9 cellular contexts compared by ENCODE assay signal in genomic region chr17:72119963-72120877, GRCh38. TPM values are rescaled to one million over a fixed set of nuclear protein-coding genes. Genes with fewer than 3 reads are reported as not detected.
DNase-seq lines count a peak whose midpoint lies in the region; ATAC-seq and TF ChIP-seq lines count a peak whose summit lies in the region.
"Had no signal": no experiment of that assay in that cellular context is flagged by ENCODE, and none has a peak within 500 bp of the region (broad histone marks: within the 10 kb centered on the region; RNA-seq: fewer than 3 reads in every experiment).

No MANE protein-coding gene starts in this region.

- peaks cover 2% of the 10 kb centered on the region for H3K9me3 Mint-ChIP-seq in activated naive CD8-positive, alpha-beta T cell treated with anti-CD3 and anti-CD28 coated beads, Interleukin-2, amount 10 ng/mL, durations not matched to agents 7 days and 5 days
- peaks cover 4% of the 10 kb centered on the region for H3K9me3 Mint-ChIP-seq in activated naive CD8-positive, alpha-beta T cell treated with anti-CD3 and anti-CD28 coated beads for 36 hours
- H3K9me3 Mint-ChIP-seq in CD14-positive monocyte, result peaks cover 0 to 42% (median 26%) of the 10 kb centered on the region in 7 donors

- peak overlapping the region; percentile 97 for H3K4me3 ChIP-seq in mesodermal cell (ENCODE audit: extremely low read depth, insufficient read depth, low read length, poor library complexity, severe bottlenecking)

- DNase-seq in activated naive CD8-positive, alpha-beta T cell treated with anti-CD3 and anti-CD28 coated beads, Interleukin-2, amount 10 ng/mL, durations not matched to agents 7 days and 5 days, result peak; percentile 37
- no peak for DNase-seq in activated naive CD8-positive, alpha-beta T cell treated with anti-CD3 and anti-CD28 coated beads for 36 hours
- peak; percentile 93 for DNase-seq in NCI-H748 (lab: John Stamatoyannopoulos, UW; ENCODE audit: unreplicated experiment)
- peak; percentile 87 for DNase-seq in ecto neural progenitor cell (ENCODE audit: low spot score)
- DNase-seq in NK-92 (lab: John Stamatoyannopoulos, UW; ENCODE audit: unreplicated experiment), result no peak
- DNase-seq in CD14-positive monocyte (ENCODE audit: low spot score), result no peak

- peaks cover 74% of the 10 kb centered on the region for H3K27me3 Mint-ChIP-seq in activated naive CD8-positive, alpha-beta T cell treated with anti-CD3 and anti-CD28 coated beads, Interleukin-2, amount 10 ng/mL, durations not matched to agents 7 days and 5 days
- H3K27me3 Mint-ChIP-seq in activated naive CD8-positive, alpha-beta T cell treated with anti-CD3 and anti-CD28 coated beads for 36 hours, result peaks cover 94% of the 10 kb centered on the region
- peaks cover 89 to 96% (median 95%) of the 10 kb centered on the region in 3 donors for H3K27me3 Mint-ChIP-seq in CD14-positive monocyte (ENCODE audit: low read depth in 3 of 3)

- H3K36me3 ChIP-seq in mesodermal cell (ENCODE audit: control insufficient read depth, insufficient read depth, low read length), result peaks cover 23% of the 10 kb centered on the region

- POLR2A ChIA-PET in activated naive CD8-positive, alpha-beta T cell treated with anti-CD3 and anti-CD28 coated beads, Interleukin-2, amount 10 ng/mL, durations not matched to agents 7 days and 5 days (lab: Charles Lee), result no interaction called here

- intact Hi-C loops in CD14-positive monocyte (cut with micrococcal nuclease), result no loop called here

- no peak overlapping the region for H3K4me3 Mint-ChIP-seq in activated naive CD8-positive, alpha-beta T cell treated with anti-CD3 and anti-CD28 coated beads, Interleukin-2, amount 10 ng/mL, durations not matched to agents 7 days and 5 days
- no peak overlapping the region for H3K4me3 Mint-ChIP-seq in activated naive CD8-positive, alpha-beta T cell treated with anti-CD3 and anti-CD28 coated beads for 36 hours
- peak overlapping the region in 1 of 2 donors; percentile 79 for H3K4me3 Mint-ChIP-seq in CD14-positive monocyte
- H3K4me3 Mint-ChIP-seq: central memory CD8-positive, alpha-beta T cell had no signal

- 0% methylated on average over 41 to 43 of the region's 65 CpGs for WGBS in mesodermal cell (ENCODE audit: insufficient coverage in 2 of 2), 2 experiments

- TF ChIP-seq CTCF in CD14-positive monocyte (IDR thresholded peaks at IDR 0.05), result no peak

- peak overlapping the region; percentile 69 for H3K27ac Mint-ChIP-seq in activated naive CD8-positive, alpha-beta T cell treated with anti-CD3 and anti-CD28 coated beads, Interleukin-2, amount 10 ng/mL, durations not matched to agents 7 days and 5 days
- H3K27ac Mint-ChIP-seq in activated naive CD8-positive, alpha-beta T cell treated with anti-CD3 and anti-CD28 coated beads for 36 hours, result no peak overlapping the region
- H3K27ac Mint-ChIP-seq in CD14-positive monocyte, result no peak overlapping the region

- peaks cover 19% of the 10 kb centered on the region for H3K4me1 ChIP-seq in mesodermal cell (ENCODE audit: control insufficient read depth, insufficient read depth, low read length, poor library complexity, severe bottlenecking)

- peaks cover 6% of the 10 kb centered on the region for H3K36me3 Mint-ChIP-seq in activated naive CD8-positive, alpha-beta T cell treated with anti-CD3 and anti-CD28 coated beads, Interleukin-2, amount 10 ng/mL, durations not matched to agents 7 days and 5 days
- H3K36me3 Mint-ChIP-seq in activated naive CD8-positive, alpha-beta T cell treated with anti-CD3 and anti-CD28 coated beads for 36 hours, result peaks cover 3% of the 10 kb centered on the region
- peaks cover 3 to 9% of the 10 kb centered on the region in 2 donors for H3K36me3 Mint-ChIP-seq in CD14-positive monocyte

- no peaks in the 10 kb centered on the region for H3K9me3 ChIP-seq in mesodermal cell (ENCODE audit: control insufficient read depth, low read length)

- H3K4me1 Mint-ChIP-seq in activated naive CD8-positive, alpha-beta T cell treated with anti-CD3 and anti-CD28 coated beads, Interleukin-2, amount 10 ng/mL, durations not matched to agents 7 days and 5 days, result peaks cover 7% of the 10 kb centered on the region
- peaks cover 9% of the 10 kb centered on the region for H3K4me1 Mint-ChIP-seq in activated naive CD8-positive, alpha-beta T cell treated with anti-CD3 and anti-CD28 coated beads for 36 hours
- peaks cover 6% of the 10 kb centered on the region for H3K4me1 Mint-ChIP-seq in CD14-positive monocyte

- no peak for ATAC-seq in activated naive CD8-positive, alpha-beta T cell treated with anti-CD3 and anti-CD28 coated beads, Interleukin-2, amount 10 ng/mL, durations not matched to agents 7 days and 5 days (ENCODE audit: low read depth)
- no peak for ATAC-seq in GM21528 (IDR thresholded peaks at IDR 0.05; ENCODE audit: low FRiP score, unreplicated experiment)

- H3K27ac ChIP-seq in mesodermal cell (ENCODE audit: low read depth, low read length, severe bottlenecking), result peak overlapping the region; percentile 53

RNA-seq across cellular contexts. Expression of gene SOX9, which starts 0.6 kb away (rescaled TPM):
- not detected for total RNA-seq in activated naive CD8-positive, alpha-beta T cell treated with anti-CD3 and anti-CD28 coated beads, Interleukin-2, amount 10 ng/mL, durations not matched to agents 7 days and 5 days
- total RNA-seq in activated naive CD8-positive, alpha-beta T cell treated with anti-CD3 and anti-CD28 coated beads for 36 hours, result not detected
- polyA plus RNA-seq in mesodermal cell (2013, experiment 1 of 2), result 55.4 TPM
- 37.4 TPM for polyA plus RNA-seq in mesodermal cell (2013, experiment 2 of 2)
- polyA plus RNA-seq in CD14-positive monocyte, result not detected

Comparison
In these comparisons a context has a peak if more than half of its experiments do, and no peak if none do; other contexts are left out.
1. DNase-seq: peak in activated naive CD8-positive, alpha-beta T cell treated with anti-CD3 and anti-CD28 coated beads, Interleukin-2, amount 10 ng/mL, durations not matched to agents 7 days and 5 days (single experiment), NCI-H748 (single experiment) and ecto neural progenitor cell (single experiment); none in activated naive CD8-positive, alpha-beta T cell treated with anti-CD3 and anti-CD28 coated beads for 36 hours (single experiment), NK-92 (single experiment) and CD14-positive monocyte (single experiment).